ENCODE assay signal across 21 cellular contexts in the genomic region with DNA sequence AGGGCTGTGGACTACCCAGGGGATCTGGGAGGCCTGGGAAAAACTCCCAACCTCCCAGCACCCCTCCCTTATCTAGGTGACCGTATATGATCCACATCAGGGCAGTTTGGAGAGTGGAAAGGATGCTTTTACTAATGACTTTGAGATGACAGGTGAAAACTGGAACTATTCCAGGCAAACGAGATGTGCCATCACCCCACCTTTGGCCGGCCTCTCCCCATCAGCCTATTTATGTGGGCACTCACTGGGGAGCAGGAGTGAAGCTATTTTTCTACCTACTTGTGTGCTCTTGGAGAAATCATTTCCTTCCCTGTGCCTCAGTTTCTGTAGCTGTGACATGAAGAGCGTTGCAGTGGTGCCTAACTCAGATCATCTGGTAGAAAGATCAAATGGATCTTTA.
A peak's percentile ranks its signal among the peaks of the same experiment; 100 is the strongest.
DNase-seq lines count a peak whose midpoint lies in the region; ATAC-seq and TF ChIP-seq lines count a peak whose summit lies in the region.
"Had no signal": no experiment of that assay in that cellular context is flagged by ENCODE, and none has a peak within 500 bp of the region (broad histone marks: within the 10 kb centered on the region; RNA-seq: fewer than 3 reads in every experiment).

No MANE protein-coding gene starts in this region.

- DNase-seq in T-helper 1 cell (no peak), left ventricle myocardium inferior (no peak), Right ventricle myocardium inferior (ENCODE audit: missing footprints) (no peak), mesothelial cell of epicardium (ENCODE audit: low spot score in 2 of 2, unreplicated experiment in 2 of 2) (no peak), vagina (ENCODE audit: extremely low spot score in 2 of 2) (no peak), NCI-H526 (lab: John Stamatoyannopoulos, UW) (no peak), brain microvascular endothelial cell (no peak)
- DNase-seq: activated CD8-positive, alpha-beta memory T cell treated with anti-CD3 and anti-CD28 coated beads, Interleukin-2, amount 50 U/mL, for 4 hours; activated naive CD4-positive, alpha-beta T cell treated with anti-CD3 and anti-CD28 coated beads, Interleukin-2, amount 50 U/mL, for 16 hours; HCEC 1CT; KG1; MV-4-11; NCI-H1694 treated with DMSO at 0.1 percent for 48 hours; NCI-H748 treated with DMSO at 0.1 percent for 48 hours; nucleus accumbens; SHP77 treated with DMSO at 0.1 percent for 48 hours had no signal

- H3K36me3 ChIP-seq in left ventricle myocardium inferior (no peaks in the 10 kb centered on the region), vagina (no peaks in the 10 kb centered on the region), brain microvascular endothelial cell (replicated peaks) (no peaks in the 10 kb centered on the region)

- peaks cover 4% of the 10 kb centered on the region for H3K27me3 Mint-ChIP-seq in T-helper 1 cell treated with Interleukin-12 subunit alpha and Interleukin-12 subunit beta and Interleukin-4 antibody, amounts not matched to agents 30 μg/mL and 1 μg/mL, for 36 hours (ENCODE audit: low read depth)
- H3K27me3 Mint-ChIP-seq in mesothelial cell of epicardium (ENCODE audit: low read depth), result no peaks in the 10 kb centered on the region
- H3K27me3 Mint-ChIP-seq: brain had no signal

- TF ChIP-seq POLR2A in vagina (IDR thresholded peaks at IDR 0.05), result no peak

- H3K4me1 ChIP-seq in left ventricle myocardium inferior, result peaks cover 74% of the 10 kb centered on the region
- peaks cover 61% of the 10 kb centered on the region for H3K4me1 ChIP-seq in vagina

- H3K4me3 Mint-ChIP-seq in T-helper 1 cell treated with Interleukin-12 subunit alpha and Interleukin-12 subunit beta and Interleukin-4 antibody, amounts not matched to agents 30 μg/mL and 1 μg/mL, for 36 hours, result no peak overlapping the region
- H3K4me3 Mint-ChIP-seq in mesothelial cell of epicardium, result no peak overlapping the region
- H3K4me3 Mint-ChIP-seq: brain; dendritic cell treated with granulocyte-macrophage colony-stimulating factor and Interleukin-4, amounts not matched to agents 40 ng/mL and 50 ng/mL, for 4 days had no signal

- ATAC-seq in Right ventricle myocardium inferior, result no peak
- ATAC-seq: left ventricle myocardium superior had no signal

- no peaks in the 10 kb centered on the region for H3K9me3 ChIP-seq in left ventricle myocardium inferior (replicated peaks)
- H3K9me3 ChIP-seq in vagina, result no peaks in the 10 kb centered on the region

- peak overlapping the region; percentile 50 for H3K27ac Mint-ChIP-seq in T-helper 1 cell treated with Interleukin-12 subunit alpha and Interleukin-12 subunit beta and Interleukin-4 antibody, amounts not matched to agents 30 μg/mL and 1 μg/mL, for 36 hours
- peak overlapping the region; percentile 97 for H3K27ac Mint-ChIP-seq in mesothelial cell of epicardium

- no peak overlapping the region for H3K4me3 ChIP-seq in left ventricle myocardium inferior
- no peak overlapping the region for H3K4me3 ChIP-seq in vagina
- H3K4me3 ChIP-seq in brain microvascular endothelial cell (ENCODE audit: low read depth, low read length), result no peak overlapping the region

- in situ Hi-C loops in brain microvascular endothelial cell (cut with HindIII; ENCODE audit: low pct_ligation_motif_present, low sequenced_read_pairs), result no loop called here

- H3K36me3 Mint-ChIP-seq in T-helper 1 cell treated with Interleukin-12 subunit alpha and Interleukin-12 subunit beta and Interleukin-4 antibody, amounts not matched to agents 30 μg/mL and 1 μg/mL, for 36 hours (ENCODE audit: low read depth), result peaks cover 6% of the 10 kb centered on the region
- peaks cover 8% of the 10 kb centered on the region for H3K36me3 Mint-ChIP-seq in mesothelial cell of epicardium

- H3K27me3 ChIP-seq in left ventricle myocardium inferior (ENCODE audit: low read depth) (no peaks in the 10 kb centered on the region), vagina (no peaks in the 10 kb centered on the region), brain microvascular endothelial cell (replicated peaks) (no peaks in the 10 kb centered on the region)

- intact Hi-C loops in left ventricle myocardium inferior (cut with micrococcal nuclease), result no loop called here
- intact Hi-C loops in Right ventricle myocardium inferior (cut with DNase I), result loop anchor here (2.0 to 5.0 kb wide), 4 partner anchors 44 to 156 kb away; no protein-coding TSS in a partner anchor
- intact Hi-C loops in vagina (cut with DNase I), result loop anchor here (10.0 kb wide), 1 partner anchor 59 kb away; no protein-coding TSS in a partner anchor

- peaks cover 41% of the 10 kb centered on the region for H3K4me1 Mint-ChIP-seq in T-helper 1 cell treated with Interleukin-12 subunit alpha and Interleukin-12 subunit beta and Interleukin-4 antibody, amounts not matched to agents 30 μg/mL and 1 μg/mL, for 36 hours (ENCODE audit: low read depth)
- peaks cover 61% of the 10 kb centered on the region for H3K4me1 Mint-ChIP-seq in mesothelial cell of epicardium

- TF ChIP-seq CTCF in left ventricle myocardium inferior (IDR thresholded peaks at IDR 0.05; ENCODE audit: borderline replicate concordance) (no peak), mesothelial cell of epicardium (IDR thresholded peaks at IDR 0.05; ENCODE audit: unreplicated experiment) (no peak), vagina (IDR thresholded peaks at IDR 0.05) (no peak), brain microvascular endothelial cell (IDR thresholded peaks at IDR 0.05; ENCODE audit: low read depth, low read length, missing control alignments) (no peak)

- peak overlapping the region; percentile 90 for H3K27ac ChIP-seq in left ventricle myocardium inferior (replicated peaks)
- peak overlapping the region; percentile 13 for H3K27ac ChIP-seq in vagina
- H3K27ac ChIP-seq in brain microvascular endothelial cell, result no peak overlapping the region
- H3K27ac ChIP-seq: 22Rv1 had no signal

- H3K9me3 Mint-ChIP-seq in T-helper 1 cell treated with Interleukin-12 subunit alpha and Interleukin-12 subunit beta and Interleukin-4 antibody, amounts not matched to agents 30 μg/mL and 1 μg/mL, for 36 hours, result peaks cover 6% of the 10 kb centered on the region
- H3K9me3 Mint-ChIP-seq in mesothelial cell of epicardium, result peaks cover 4% of the 10 kb centered on the region
- H3K9me3 Mint-ChIP-seq: brain; dendritic cell treated with granulocyte-macrophage colony-stimulating factor and Interleukin-4, amounts not matched to agents 40 ng/mL and 50 ng/mL, for 4 days had no signal
